8 cellular contexts compared by ENCODE assay signal in the genomic region with DNA sequence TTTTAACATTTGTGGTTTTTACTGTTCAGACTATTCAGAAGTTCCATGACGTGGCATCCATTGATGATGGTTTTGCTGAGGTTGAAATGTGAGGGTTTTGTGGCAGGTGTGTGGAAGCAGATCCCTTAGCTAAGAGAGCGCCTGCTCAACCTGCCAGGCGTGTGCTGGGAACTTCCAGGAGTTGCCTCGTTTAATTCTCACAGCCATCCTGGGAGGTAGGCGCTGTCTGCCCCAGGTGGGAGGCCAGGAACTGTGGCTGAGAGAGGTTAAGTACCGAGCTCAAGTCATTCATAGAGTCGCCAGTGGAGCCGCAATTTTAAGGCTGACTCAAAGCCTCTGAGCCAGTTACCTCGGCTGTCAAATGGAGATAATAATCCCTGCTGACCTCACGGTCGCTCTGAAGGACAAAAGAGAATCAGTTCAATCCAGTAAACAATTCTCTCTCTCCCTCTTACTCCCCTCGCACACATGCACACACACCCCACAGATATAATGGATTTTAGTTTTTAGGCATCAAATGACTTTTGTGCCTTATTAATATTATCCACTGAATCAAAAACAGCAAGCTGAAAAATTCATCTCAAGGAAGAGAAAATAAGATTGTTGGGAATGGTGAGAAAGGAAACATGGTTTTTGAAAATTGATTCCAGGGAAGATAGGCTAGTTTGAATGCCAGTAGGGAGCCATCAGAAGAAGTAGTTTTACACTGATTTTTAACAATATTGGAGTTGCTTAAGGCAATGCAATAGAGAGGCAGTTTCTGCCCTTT.
A peak's percentile ranks its signal among the peaks of the same experiment; 100 is the strongest.
DNase-seq lines count a peak whose midpoint lies in the region; ATAC-seq and FAIRE-seq lines count a peak whose summit lies in the region.

No MANE protein-coding gene starts in this region.

- H3K27ac ChIP-seq in caudate nucleus (ENCODE audit: low read depth, low read length): no peak overlapping the region

- no peaks in the 10 kb centered on the region for H3K27me3 ChIP-seq in NT2/D1 (ENCODE audit: insufficient read depth, insufficient read length)

- H3K9me3 ChIP-seq in NT2/D1 (ENCODE audit: insufficient read depth, low read length): no peaks in the 10 kb centered on the region

- peak; percentile 22 for ATAC-seq in GM21381 (IDR thresholded peaks at IDR 0.05; ENCODE audit: unreplicated experiment)

- peaks cover 26% of the 10 kb centered on the region for H3K36me3 ChIP-seq in NT2/D1 (ENCODE audit: insufficient read depth, insufficient read length, low read length)

- no peak overlapping the region for H3K9ac ChIP-seq in NT2/D1 (ENCODE audit: insufficient read length, low read depth)

- H3K4me1 ChIP-seq in NT2/D1 (ENCODE audit: insufficient read depth, insufficient read length): peaks cover 8% of the 10 kb centered on the region

- no peak overlapping the region for H3K4me3 ChIP-seq in NT2/D1 (ENCODE audit: insufficient read length, low read depth)

- FAIRE-seq in RCC 7860 (lab: Jason Lieb, UNC): no peak

- peak; percentile 49 for DNase-seq in NT2/D1 (ENCODE audit: low read depth, low spot score)
- peak; percentile 74 for DNase-seq in activated naive CD4-positive, alpha-beta T cell treated with anti-CD3 and anti-CD28 coated beads, Interleukin-2, amount 50 U/mL, for 16 hours
- peak; percentile 41 for DNase-seq in iPS-NIHi11 (ENCODE audit: low spot score)
- DNase-seq in stimulated activated CD4-positive, alpha-beta T cell treated with anti-CD3 and anti-CD28 coated beads, Interleukin-4, amount 100 ng/mL, for 48 hours (ENCODE audit: low read depth in 2 of 2): peak; percentile 55 to 75
- no peak for DNase-seq in caudate nucleus (lab: John Stamatoyannopoulos, UW)
- no peak for DNase-seq in RCC 7860 (ENCODE audit: low spot score)
- no peak for DNase-seq in epidermal melanocyte (ENCODE audit: insufficient read length, low spot score)

Comparison
In these comparisons a context has a peak if more than half of its experiments do, and no peak if none do; other contexts are left out.
1. DNase-seq: peak in NT2/D1 (single experiment), activated naive CD4-positive, alpha-beta T cell treated with anti-CD3 and anti-CD28 coated beads, Interleukin-2, amount 50 U/mL, for 16 hours (single experiment), iPS-NIHi11 (single experiment) and stimulated activated CD4-positive, alpha-beta T cell treated with anti-CD3 and anti-CD28 coated beads, Interleukin-4, amount 100 ng/mL, for 48 hours (2 of 2); none in caudate nucleus (0 of 61), RCC 7860 (single experiment) and epidermal melanocyte (single experiment).